Comparison of ENCODE assay signal across 8 cellular contexts in genomic region chr2:234951386-234952269, GRCh38. TPM values are rescaled to one million over a fixed set of nuclear protein-coding genes. Genes with fewer than 3 reads are reported as not detected.
DNase-seq lines count a peak whose midpoint lies in the region; ATAC-seq and TF ChIP-seq lines count a peak whose summit lies in the region.

TSS of gene SH3BP4 (plus strand) at chr2:234952017. CDS start at chr2:235035003, 82,986 bp downstream.

- ATAC-seq in left ventricle myocardium superior (peak; percentile 94), HG03342 (IDR thresholded peaks at IDR 0.05; ENCODE audit: unreplicated experiment) (no peak), HG03280 (IDR thresholded peaks at IDR 0.05; ENCODE audit: unreplicated experiment) (no peak)

- peak within 1 kb of the TSS; percentile 80 for H2AFZ ChIP-seq in trophoblast cell (ENCODE audit: insufficient read depth, low read length, poor library complexity)

- peak within 1 kb of the TSS; percentile 50 for H2BK5ac ChIP-seq in trophoblast cell (ENCODE audit: low read depth, low read length, poor library complexity)

- no peaks in the 10 kb centered on the region for H3K27me3 ChIP-seq in ascending aorta
- H3K27me3 ChIP-seq in trophoblast cell (ENCODE audit: insufficient read depth, low read length) = no peaks in the 10 kb centered on the region

- H3K4me1 ChIP-seq in ascending aorta = peaks cover 3 to 8% of the 10 kb centered on the region in 2 donors
- H3K4me1 ChIP-seq in trophoblast cell (ENCODE audit: control insufficient read depth in 1 of 2, insufficient read depth in 2 of 2, low read length in 2 of 2) = peaks cover 13 to 29% of the 10 kb centered on the region in 2 experiments

- H3K4me3 Mint-ChIP-seq in T-helper 1 cell treated with Interleukin-12 subunit alpha and Interleukin-12 subunit beta and Interleukin-4 antibody, amounts not matched to agents 30 μg/mL and 1 μg/mL, for 36 hours = peak within 1 kb of the TSS; percentile 66

- no peak for TF ChIP-seq CTCF in ascending aorta (IDR thresholded peaks at IDR 0.05)

- H2AK5ac ChIP-seq in trophoblast cell (ENCODE audit: low read length) = peak within 1 kb of the TSS; percentile 44

- peak within 1 kb of the TSS; percentile 52 for H2BK120ac ChIP-seq in trophoblast cell (ENCODE audit: insufficient read depth, low read length, poor library complexity)

- H3K9me3 ChIP-seq in ascending aorta = no peaks in the 10 kb centered on the region
- H3K9me3 ChIP-seq in trophoblast cell (ENCODE audit: insufficient read depth, low read depth, low read length) = peaks cover 2% of the 10 kb centered on the region

- H4K12ac ChIP-seq in trophoblast cell (ENCODE audit: low read depth, low read length) = peak within 1 kb of the TSS; percentile 90

- peak within 1 kb of the TSS; percentile 82 for H4K91ac ChIP-seq in trophoblast cell (ENCODE audit: low read depth, low read length)

- peaks cover 4% of the 10 kb centered on the region for H3K4me1 Mint-ChIP-seq in T-helper 1 cell treated with Interleukin-12 subunit alpha and Interleukin-12 subunit beta and Interleukin-4 antibody, amounts not matched to agents 30 μg/mL and 1 μg/mL, for 36 hours (ENCODE audit: low read depth)

- H3K4me2 ChIP-seq in trophoblast cell (ENCODE audit: low read length) = peak within 1 kb of the TSS; percentile 72

- peak within 1 kb of the TSS; percentile 80 to 82 for H3K27ac ChIP-seq in ascending aorta
- H3K27ac ChIP-seq in trophoblast cell (ENCODE audit: low read depth, low read length) = peak within 1 kb of the TSS; percentile 25

- peaks cover 22% of the 10 kb centered on the region for H3K79me2 ChIP-seq in trophoblast cell (ENCODE audit: control insufficient read depth, insufficient read depth, low read length, poor library complexity)

- no peak within 1 kb of the TSS for H3K23ac ChIP-seq in trophoblast cell (ENCODE audit: low read length)

- intact Hi-C loops in ascending aorta (cut with DNase I) (loop anchor here (1.0 to 5.0 kb wide), 3 partner anchors 30 to 129 kb away; no protein-coding TSS in a partner anchor), left ventricle myocardium superior (cut with micrococcal nuclease) (no loop called here)

- peak within 1 kb of the TSS; percentile 63 for H4K8ac ChIP-seq in trophoblast cell (ENCODE audit: low read depth, low read length)

- peaks cover 80% of the 10 kb centered on the region for H3K27me3 Mint-ChIP-seq in T-helper 1 cell treated with Interleukin-12 subunit alpha and Interleukin-12 subunit beta and Interleukin-4 antibody, amounts not matched to agents 30 μg/mL and 1 μg/mL, for 36 hours (ENCODE audit: low read depth)

- peak within 1 kb of the TSS; percentile 88 for H3K9ac ChIP-seq in trophoblast cell (ENCODE audit: low read length)

- no peak for DNase-seq in T-helper 1 cell
- peak; percentile 35 for DNase-seq in NOMO-1 treated with dmso at 0.1 percent for 144 hours (lab: John Stamatoyannopoulos, UW; ENCODE audit: unreplicated experiment)
- peak; percentile 26 to 89 for DNase-seq in ascending aorta (ENCODE audit: low spot score in 2 of 2)
- peak; percentile 92 for DNase-seq in left ventricle myocardium superior
- DNase-seq in trophoblast cell = peak; percentile 50 to 74

- H3K4me3 ChIP-seq in ascending aorta (peak within 1 kb of the TSS; percentile 86 to 96), trophoblast cell (ENCODE audit: low read depth, low read length) (peak within 1 kb of the TSS; percentile 87)

- H3K18ac ChIP-seq in trophoblast cell (ENCODE audit: low read length) = peak within 1 kb of the TSS; percentile 90

- WGBS in trophoblast cell (ENCODE audit: extremely low coverage, insufficient coverage, insufficient read length) = no CpG with 5 or more reads among the region's 113 CpGs

- H3K9me3 Mint-ChIP-seq in T-helper 1 cell treated with Interleukin-12 subunit alpha and Interleukin-12 subunit beta and Interleukin-4 antibody, amounts not matched to agents 30 μg/mL and 1 μg/mL, for 36 hours = no peaks in the 10 kb centered on the region

- H2BK12ac ChIP-seq in trophoblast cell (ENCODE audit: low read length) = peak within 1 kb of the TSS; percentile 55

- H3K27ac Mint-ChIP-seq in T-helper 1 cell treated with Interleukin-12 subunit alpha and Interleukin-12 subunit beta and Interleukin-4 antibody, amounts not matched to agents 30 μg/mL and 1 μg/mL, for 36 hours = no peak within 1 kb of the TSS

- H3K14ac ChIP-seq in trophoblast cell (ENCODE audit: low read length) = peak within 1 kb of the TSS; percentile 83

- peak within 1 kb of the TSS; percentile 43 for H3K4ac ChIP-seq in trophoblast cell (ENCODE audit: low read depth, low read length)

- no peaks in the 10 kb centered on the region for H3K36me3 Mint-ChIP-seq in T-helper 1 cell treated with Interleukin-12 subunit alpha and Interleukin-12 subunit beta and Interleukin-4 antibody, amounts not matched to agents 30 μg/mL and 1 μg/mL, for 36 hours (ENCODE audit: low read depth)

- H3K79me1 ChIP-seq in trophoblast cell (ENCODE audit: low read length) = peaks cover 24% of the 10 kb centered on the region

- H3K36me3 ChIP-seq in ascending aorta (no peaks in the 10 kb centered on the region), trophoblast cell (ENCODE audit: control insufficient read depth in 1 of 2, insufficient read depth in 2 of 2, low read length in 2 of 2) (peaks cover 0 to 4% of the 10 kb centered on the region in 2 experiments)

RNA-seq across cellular contexts. Expression of gene SH3BP4, which starts in this region (rescaled TPM):
- total RNA-seq in ascending aorta (36.7 TPM), left ventricle myocardium superior (8.3 TPM)
- polyA plus RNA-seq in trophoblast cell (2013) = 35.4 and 36.3 TPM in 2 replicates

Comparison
In these comparisons a context has a peak if more than half of its experiments do, and no peak if none do; other contexts are left out.
1. DNase-seq: peak in NOMO-1 treated with dmso at 0.1 percent for 144 hours (single experiment), ascending aorta (2 of 2), left ventricle myocardium superior (single experiment) and trophoblast cell (2 of 2); none in T-helper 1 cell (0 of 5).